ENCODE assay signal across 19 cellular contexts in the genomic region with DNA sequence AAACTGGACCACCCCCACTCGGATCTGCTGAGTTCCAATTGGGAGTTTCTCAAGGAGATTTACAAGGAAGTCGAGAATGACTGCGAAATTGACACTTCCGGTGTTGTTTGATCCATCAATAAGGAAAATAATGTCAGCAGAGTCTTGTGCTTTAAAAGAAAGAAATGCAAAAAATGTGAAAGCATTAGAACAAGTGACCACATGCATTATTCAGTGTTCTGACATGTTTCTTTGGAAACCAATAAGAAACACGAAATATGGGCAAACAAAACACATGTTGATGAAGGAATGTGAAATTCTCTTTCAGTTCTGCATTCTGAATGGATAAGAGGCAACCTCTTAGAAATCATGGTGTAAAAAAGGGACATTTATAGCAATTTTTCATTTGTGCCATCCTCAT.
"Had no signal": no experiment of that assay in that cellular context is flagged by ENCODE, and none has a peak within 500 bp of the region (broad histone marks: within the 10 kb centered on the region; RNA-seq: fewer than 3 reads in every experiment).

No MANE protein-coding gene starts in this region.

- H3K27ac Mint-ChIP-seq: activated naive CD4-positive, alpha-beta T cell treated with anti-CD3 and anti-CD28 coated beads for 36 hours; activated naive CD8-positive, alpha-beta T cell treated with anti-CD3 and anti-CD28 coated beads, Interleukin-2, amount 10 ng/mL, durations not matched to agents 7 days and 5 days; brain; endodermal cell; naive thymus-derived CD4-positive, alpha-beta T cell; stimulated activated naive CD8-positive, alpha-beta T cell treated with anti-CD3 and anti-CD28 coated beads, Interleukin-15, Interleukin-2, amounts not matched to agents 100 ng/mL and 50 ng/mL, for 24 hours had no signal

- H3K9me3 Mint-ChIP-seq: activated naive CD4-positive, alpha-beta T cell treated with anti-CD3 and anti-CD28 coated beads for 36 hours; activated naive CD8-positive, alpha-beta T cell treated with anti-CD3 and anti-CD28 coated beads, Interleukin-2, amount 10 ng/mL, durations not matched to agents 7 days and 5 days; naive thymus-derived CD4-positive, alpha-beta T cell; stimulated activated naive CD8-positive, alpha-beta T cell treated with anti-CD3 and anti-CD28 coated beads, Interleukin-15, Interleukin-2, amounts not matched to agents 100 ng/mL and 50 ng/mL, for 24 hours had no signal

- FAIRE-seq: colon, kidney had no signal

- H3K27ac ChIP-seq: dorsolateral prefrontal cortex, tibial artery had no signal

- H3K27me3 Mint-ChIP-seq: naive thymus-derived CD4-positive, alpha-beta T cell; stimulated activated naive CD8-positive, alpha-beta T cell treated with anti-CD3 and anti-CD28 coated beads, Interleukin-15, Interleukin-2, amounts not matched to agents 100 ng/mL and 50 ng/mL, for 24 hours had no signal

- H3K4me3 ChIP-seq: dorsolateral prefrontal cortex, lung, tibial artery had no signal

- H3K4me1 Mint-ChIP-seq: activated naive CD8-positive, alpha-beta T cell treated with anti-CD3 and anti-CD28 coated beads, Interleukin-2, amount 10 ng/mL, durations not matched to agents 7 days and 5 days; brain; endodermal cell; naive thymus-derived CD4-positive, alpha-beta T cell had no signal

- H3K36me3 Mint-ChIP-seq: activated naive CD8-positive, alpha-beta T cell treated with anti-CD3 and anti-CD28 coated beads, Interleukin-2, amount 10 ng/mL, durations not matched to agents 7 days and 5 days had no signal

- ATAC-seq: naive thymus-derived CD4-positive, alpha-beta T cell had no signal

- H3K9me3 ChIP-seq: tibial artery had no signal

- H3K27me3 ChIP-seq: tibial artery had no signal

- DNase-seq: activated CD4-positive, alpha-beta T cell treated with anti-CD3 and anti-CD28 coated beads, Interleukin-2, amount 50 U/mL, for 4 hours; activated CD8-positive, alpha-beta memory T cell treated with anti-CD3 and anti-CD28 coated beads, Interleukin-2, amount 50 U/mL, for 48 hours; activated naive CD4-positive, alpha-beta T cell treated with anti-CD3 and anti-CD28 coated beads for 36 hours; activated naive CD8-positive, alpha-beta T cell treated with anti-CD3 and anti-CD28 coated beads, Interleukin-2, amount 10 ng/mL, durations not matched to agents 7 days and 5 days; activated T-cell treated with anti-CD3 and anti-CD28 coated beads, Interleukin-2, amount 50 U/mL, for 48 hours; central memory CD4-positive, alpha-beta T cell; dorsolateral prefrontal cortex; endodermal cell; kidney; naive thymus-derived CD4-positive, alpha-beta T cell; occipital lobe; stimulated activated CD4-positive, alpha-beta T cell treated with anti-CD3 and anti-CD28 coated beads, Interleukin-4, amount 100 ng/mL, for 24 hours; T-helper 9 cell; tibial artery had no signal

- H3K4me3 Mint-ChIP-seq: activated naive CD4-positive, alpha-beta T cell treated with anti-CD3 and anti-CD28 coated beads for 36 hours; activated naive CD8-positive, alpha-beta T cell treated with anti-CD3 and anti-CD28 coated beads, Interleukin-2, amount 10 ng/mL, durations not matched to agents 7 days and 5 days; brain; endodermal cell; naive thymus-derived CD4-positive, alpha-beta T cell; neural crest cell; stimulated activated naive CD8-positive, alpha-beta T cell treated with anti-CD3 and anti-CD28 coated beads, Interleukin-15, Interleukin-2, amounts not matched to agents 100 ng/mL and 50 ng/mL, for 24 hours had no signal
